1 cellular context compared by ENCODE assay signal in genomic region chr9:113395000-113395861, GRCh38.
A peak's percentile ranks its signal among the peaks of the same experiment; 100 is the strongest.
TF ChIP-seq lines count a peak whose summit lies in the region.

No MANE protein-coding gene starts in this region.

TF ChIP-seq in HepG2, 621 proteins besides CTCF, POLR2A, EP300 and RAD21 (continued from another document and continues in another):
- TF ChIP-seq MYC (CRISPR knock-in tag; IDR thresholded peaks at IDR 0.05; ENCODE audit: borderline replicate concordance) (no peak), ZNF3 (CRISPR knock-in tag; IDR thresholded peaks at IDR 0.05) (peak; percentile 44; the same call in 1 of the 2 replicates), CSRNP2 (CRISPR knock-in tag; conservative IDR thresholded peaks at IDR 0.05; ENCODE audit: low read depth) (no peak), ZNF687 (CRISPR knock-in tag; IDR thresholded peaks at IDR 0.05) (peak; percentile 65), KDM1A (CRISPR knock-in tag; IDR thresholded peaks at IDR 0.05) (no peak; the same call in 1 of the 2 replicates), KDM4B (CRISPR knock-in tag; IDR thresholded peaks at IDR 0.05) (peak; percentile 9; the same call in 1 of the 2 replicates), ARID5B (CRISPR knock-in tag; IDR thresholded peaks at IDR 0.05) (peak; percentile 96), MTF1 (CRISPR knock-in tag; IDR thresholded peaks at IDR 0.05) (no peak), CREB1 (IDR thresholded peaks at IDR 0.05) (no peak), CREB1 (CRISPR knock-in tag; IDR thresholded peaks at IDR 0.05) (peak; percentile 52; the same call in 1 of the 2 replicates), ZIK1 (CRISPR knock-in tag; IDR thresholded peaks at IDR 0.05; ENCODE audit: borderline replicate concordance, low read depth) (no peak), SNAPC4 (CRISPR knock-in tag; IDR thresholded peaks at IDR 0.05) (no peak), ZSCAN30 (CRISPR knock-in tag; IDR thresholded peaks at IDR 0.05) (no peak), ZNF383 (CRISPR knock-in tag; IDR thresholded peaks at IDR 0.05; ENCODE audit: borderline replicate concordance) (no peak), YY1 (IDR thresholded peaks at IDR 0.05; ENCODE audit: insufficient read depth, insufficient replicate concordance, low read depth, low read length) (no peak), RFX3 (CRISPR knock-in tag; IDR thresholded peaks at IDR 0.05) (no peak), ZFP91 (CRISPR knock-in tag; IDR thresholded peaks at IDR 0.05; ENCODE audit: borderline replicate concordance) (peak; percentile 60; the same call in 1 of the 2 replicates), E2F5 (CRISPR knock-in tag; conservative IDR thresholded peaks at IDR 0.05) (no peak), ZNF543 (CRISPR knock-in tag; IDR thresholded peaks at IDR 0.05) (no peak), DDIT3 (CRISPR knock-in tag; IDR thresholded peaks at IDR 0.05) (no peak), HOXA9 (CRISPR knock-in tag; IDR thresholded peaks at IDR 0.05; ENCODE audit: borderline replicate concordance) (no peak), ZFP1 (CRISPR knock-in tag; IDR thresholded peaks at IDR 0.05) (0 out of 2 replicates have a peak, but pooled peaks have one; percentile 61), ZBTB34 (CRISPR knock-in tag; IDR thresholded peaks at IDR 0.05) (peak; percentile 63; the same call in 1 of the 2 replicates), GPBP1L1 (CRISPR knock-in tag; IDR thresholded peaks at IDR 0.05) (no peak), KDM2A (CRISPR knock-in tag; IDR thresholded peaks at IDR 0.05; ENCODE audit: borderline replicate concordance, low read depth) (peak; percentile 61; the same call in 1 of the 2 replicates), SMARCE1 (IDR thresholded peaks at IDR 0.05; ENCODE audit: borderline replicate concordance) (no peak), IRF1 (CRISPR knock-in tag; IDR thresholded peaks at IDR 0.05; ENCODE audit: low read depth) (no peak), ZBTB21 (CRISPR knock-in tag; IDR thresholded peaks at IDR 0.05) (peak; percentile 69; the same call in 1 of the 2 replicates), ZNF740 (CRISPR knock-in tag; IDR thresholded peaks at IDR 0.05) (no peak), ZNF549 (CRISPR knock-in tag; IDR thresholded peaks at IDR 0.05) (no peak), ESRRA (CRISPR knock-in tag; IDR thresholded peaks at IDR 0.05; ENCODE audit: low read depth) (peak; percentile 59; the same call in 1 of the 2 replicates), ZEB1 (IDR thresholded peaks at IDR 0.05; ENCODE audit: insufficient replicate concordance, low read depth) (no peak)
